1 cellular context compared by ENCODE assay signal in genomic region chr4:177229331-177229730, GRCh38.
TF ChIP-seq lines count a peak whose summit lies in the region.

No MANE protein-coding gene starts in this region.

TF ChIP-seq in A549, 52 proteins besides CTCF, POLR2A, EP300 and RAD21 (continued from another document):
- TF ChIP-seq ZNF302 (CRISPR knock-in tag; IDR thresholded peaks at IDR 0.05) = no peak
- no peak for TF ChIP-seq ZFP36 (IDR thresholded peaks at IDR 0.05; ENCODE audit: borderline replicate concordance, partially characterized antibody)
- no peak for TF ChIP-seq HES2 (IDR thresholded peaks at IDR 0.05)
- no peak for TF ChIP-seq MAFK (IDR thresholded peaks at IDR 0.05; ENCODE audit: partially characterized antibody)
- TF ChIP-seq ZSCAN20 (CRISPR knock-in tag; IDR thresholded peaks at IDR 0.05) = no peak
- TF ChIP-seq CHD4 (IDR thresholded peaks at IDR 0.05; ENCODE audit: borderline replicate concordance) = no peak
- TF ChIP-seq RCOR1 (IDR thresholded peaks at IDR 0.05; ENCODE audit: low read depth, low read length) = no peak
- no peak for TF ChIP-seq NR3C1 (IDR thresholded peaks at IDR 0.05)
- TF ChIP-seq RNF2 (IDR thresholded peaks at IDR 0.05; ENCODE audit: borderline replicate concordance, low read depth) = no peak
- no peak for TF ChIP-seq POLR2AphosphoS2 (conservative IDR thresholded peaks at IDR 0.05; ENCODE audit: low read length)
- no peak for TF ChIP-seq USF2 (IDR thresholded peaks at IDR 0.05)
- TF ChIP-seq JUNB (IDR thresholded peaks at IDR 0.05) = no peak
- TF ChIP-seq BCL3 (IDR thresholded peaks at IDR 0.05) = no peak
- no peak for TF ChIP-seq HDAC2 (IDR thresholded peaks at IDR 0.05)
- TF ChIP-seq ESRRA (IDR thresholded peaks at IDR 0.05; ENCODE audit: borderline replicate concordance, low read length) = no peak
- TF ChIP-seq CBX2 (IDR thresholded peaks at IDR 0.05; ENCODE audit: borderline replicate concordance, low read depth) = no peak
- no peak for TF ChIP-seq EHMT2 (IDR thresholded peaks at IDR 0.05; ENCODE audit: low read depth)
TF ChIP-seq in A549: peak in this region for 0.
